ENCODE assay signal across 12 cellular contexts in genomic region chr9:111098661-111099060, GRCh38.
DNase-seq lines count a peak whose midpoint lies in the region; ATAC-seq and TF ChIP-seq lines count a peak whose summit lies in the region.
"Had no signal": no experiment of that assay in that cellular context is flagged by ENCODE, and none has a peak within 500 bp of the region (broad histone marks: within the 10 kb centered on the region; RNA-seq: fewer than 3 reads in every experiment).

No MANE protein-coding gene starts in this region.

- peaks cover 61 to 68% of the 10 kb centered on the region in 2 experiments for H3K4me1 Mint-ChIP-seq in H9
- H3K4me1 Mint-ChIP-seq in WTC11: peaks cover 84% of the 10 kb centered on the region
- H3K4me1 Mint-ChIP-seq in activated naive CD4-positive, alpha-beta T cell treated with anti-CD3 and anti-CD28 coated beads for 36 hours (ENCODE audit: low read depth): no peaks in the 10 kb centered on the region
- H3K4me1 Mint-ChIP-seq: CD4-positive, alpha-beta memory T cell had no signal

- no peaks in the 10 kb centered on the region for H3K79me1 ChIP-seq in H9 (ENCODE audit: insufficient read depth, low read depth, low read length, poor library complexity, severe bottlenecking)

- intact Hi-C loops in activated naive CD4-positive, alpha-beta T cell treated with anti-CD3 and anti-CD28 coated beads for 36 hours (cut with micrococcal nuclease): no loop called here

- CTCF ChIA-PET in WTC11 (lab: Charles Lee) (no interaction called here), RWPE1 (lab: Yijun Ruan, JAX) (no interaction called here)
- CTCF ChIA-PET in activated naive CD4-positive, alpha-beta T cell treated with anti-CD3 and anti-CD28 coated beads for 36 hours (lab: Charles Lee): no interaction called here

- H3K9me3 ChIP-seq in H9 (ENCODE audit: control insufficient read depth, low read depth, low read length) (no peaks in the 10 kb centered on the region), iPS-20b (ENCODE audit: insufficient read depth, low read depth, low read length) (no peaks in the 10 kb centered on the region)
- H3K9me3 ChIP-seq: BE2C had no signal

- H3K18ac ChIP-seq in H9 (ENCODE audit: insufficient read length, low read depth, low read length): no peak overlapping the region

- no peak for DNase-seq in H9
- no peak for DNase-seq in WTC11 (ENCODE audit: low spot score)
- no peak for DNase-seq in activated T-cell treated with anti-CD3 and anti-CD28 coated beads for 4 hours
- DNase-seq in RWPE1 (ENCODE audit: low spot score): no peak
- no peak for DNase-seq in activated naive CD4-positive, alpha-beta T cell treated with anti-CD3 and anti-CD28 coated beads for 36 hours
- no peak for DNase-seq in NOMO-1 treated with dmso at 0.1 percent for 144 hours (lab: John Stamatoyannopoulos, UW; ENCODE audit: unreplicated experiment)
- DNase-seq: CD4-positive, alpha-beta memory T cell; DMS79 had no signal

- H3K27me3 Mint-ChIP-seq in H9 (ENCODE audit: low read depth) (no peaks in the 10 kb centered on the region; the same call in 1 of the 2 replicates), WTC11 (ENCODE audit: low read depth) (peaks cover 50% of the 10 kb centered on the region)
- no peaks in the 10 kb centered on the region for H3K27me3 Mint-ChIP-seq in activated naive CD4-positive, alpha-beta T cell treated with anti-CD3 and anti-CD28 coated beads for 36 hours (ENCODE audit: low read depth)

- H3K4me2 ChIP-seq in H9 (ENCODE audit: insufficient read depth, insufficient read length, low read length): no peak overlapping the region

- no peaks in the 10 kb centered on the region for H3K36me3 Mint-ChIP-seq in H9 (ENCODE audit: insufficient read depth in 1 of 3, low read depth in 3 of 3)
- no peaks in the 10 kb centered on the region for H3K36me3 Mint-ChIP-seq in WTC11
- no peaks in the 10 kb centered on the region for H3K36me3 Mint-ChIP-seq in activated naive CD4-positive, alpha-beta T cell treated with anti-CD3 and anti-CD28 coated beads for 36 hours (ENCODE audit: low read depth)
- H3K36me3 Mint-ChIP-seq: CD4-positive, alpha-beta memory T cell had no signal

- TF ChIP-seq CTCF in H9 (conservative IDR thresholded peaks at IDR 0.05) (no peak), WTC11 (IDR thresholded peaks at IDR 0.05) (no peak), RWPE1 (conservative IDR thresholded peaks at IDR 0.05; ENCODE audit: low read depth) (no peak)

- H2BK120ac ChIP-seq in H9 (ENCODE audit: low read depth, low read length, poor library complexity, severe bottlenecking): no peak overlapping the region

- no peak overlapping the region for H3K14ac ChIP-seq in H9 (ENCODE audit: insufficient read depth, low read length)

- H2BK20ac ChIP-seq in H9 (ENCODE audit: low read depth, low read length, poor library complexity, severe bottlenecking): no peak overlapping the region

- H3K9me3 Mint-ChIP-seq in H9: no peaks in the 10 kb centered on the region; a peak in 1 of 5 replicates
- no peaks in the 10 kb centered on the region for H3K9me3 Mint-ChIP-seq in WTC11
- H3K9me3 Mint-ChIP-seq in activated naive CD4-positive, alpha-beta T cell treated with anti-CD3 and anti-CD28 coated beads for 36 hours: no peaks in the 10 kb centered on the region

- H3K4me3 Mint-ChIP-seq in H9 (no peak overlapping the region; a peak in 1 of 5 replicates), WTC11 (no peak overlapping the region)
- H3K4me3 Mint-ChIP-seq in activated naive CD4-positive, alpha-beta T cell treated with anti-CD3 and anti-CD28 coated beads for 36 hours: no peak overlapping the region
- H3K4me3 Mint-ChIP-seq: CD4-positive, alpha-beta memory T cell had no signal

- no peak overlapping the region for H3K56ac ChIP-seq in H9 (ENCODE audit: insufficient read length, low read depth, low read length)

- H3K23ac ChIP-seq in H9 (ENCODE audit: insufficient read length, low read depth, low read length): no peak overlapping the region

- no peaks in the 10 kb centered on the region for H4K20me1 ChIP-seq in H9 (ENCODE audit: control insufficient read depth, insufficient read depth, insufficient read length)

- H3K9ac ChIP-seq in H9 (ENCODE audit: extremely low read depth, insufficient read length, low read length) (no peak overlapping the region), iPS-20b (ENCODE audit: low read depth, low read length) (peak overlapping the region; percentile 31; the same call in 1 of the 2 replicates)

- no peak overlapping the region for H4K5ac ChIP-seq in H9 (ENCODE audit: insufficient read length, low read depth, low read length)

- peaks cover 15% of the 10 kb centered on the region; the same call in 1 of the 2 replicates for H3K4me1 ChIP-seq in H9 (ENCODE audit: insufficient read depth, low read length)
- peaks cover 37% of the 10 kb centered on the region for H3K4me1 ChIP-seq in iPS-20b (ENCODE audit: insufficient read depth, low read length)

- H2BK5ac ChIP-seq in H9 (ENCODE audit: insufficient read length, low read length): no peak overlapping the region

- H2AFZ ChIP-seq in H9 (ENCODE audit: low read length): no peak overlapping the region

- no peak for ATAC-seq in WTC11
- ATAC-seq: GM12878 had no signal

- POLR2A ChIA-PET in WTC11 (lab: Charles Lee) (no interaction called here), RWPE1 (lab: Yijun Ruan, JAX; ENCODE audit: low non-redundant PET) (interaction anchor here (0.6 kb wide), 1 partner anchor 36 kb away, joined by 8 read pairs; no protein-coding TSS in a partner anchor)

- H3K23me2 ChIP-seq in H9 (ENCODE audit: insufficient read length, low read depth, low read length, poor library complexity, severe bottlenecking): no peaks in the 10 kb centered on the region

- H3K4me3 ChIP-seq in iPS-20b (ENCODE audit: low read length): no peak overlapping the region
- H3K4me3 ChIP-seq: GM12878 had no signal

- H2BK15ac ChIP-seq in H9 (ENCODE audit: low read depth, low read length): no peak overlapping the region

- no peak overlapping the region for H4K91ac ChIP-seq in H9 (ENCODE audit: insufficient read length, low read depth, low read length)

- H3K36me3 ChIP-seq in iPS-20b (ENCODE audit: insufficient read depth, low read depth, low read length): no peaks in the 10 kb centered on the region
- H3K36me3 ChIP-seq: BE2C had no signal

- H4K8ac ChIP-seq in H9 (replicated peaks; ENCODE audit: insufficient read length, low read depth, low read length): no peak overlapping the region

- H3K27me3 ChIP-seq in H9 (ENCODE audit: insufficient read depth, low read length) (no peaks in the 10 kb centered on the region), iPS-20b (ENCODE audit: insufficient read depth, low read length) (no peaks in the 10 kb centered on the region)
- H3K27me3 ChIP-seq: BE2C had no signal

- no peak overlapping the region for H3T11ph ChIP-seq in H9 (ENCODE audit: low read length)

- H3K27ac Mint-ChIP-seq in H9: peak overlapping the region in 2 of 3 experiments; percentile 7 to 77; a peak in 3 of 7 replicates
- peak overlapping the region; percentile 73; the same call in 1 of the 2 replicates for H3K27ac Mint-ChIP-seq in WTC11
- H3K27ac Mint-ChIP-seq in activated naive CD4-positive, alpha-beta T cell treated with anti-CD3 and anti-CD28 coated beads for 36 hours: no peak overlapping the region

- no peak overlapping the region for H2BK12ac ChIP-seq in H9 (ENCODE audit: insufficient read length, low read depth, low read length)

- H3K4ac ChIP-seq in H9 (ENCODE audit: low read depth, low read length): no peak overlapping the region

- no peak overlapping the region for H2AK5ac ChIP-seq in H9 (ENCODE audit: insufficient read length, low read length)

- no CpG with 5 or more reads among the region's 2 CpGs for WGBS in H9 (ENCODE audit: extremely low coverage, insufficient read length, low lambda C conversion rate)

- H3K27ac ChIP-seq in H9 (ENCODE audit: insufficient read length, low read depth, low read length): no peak overlapping the region
- no peak overlapping the region for H3K27ac ChIP-seq in iPS-20b (ENCODE audit: low read length)
- no peak overlapping the region for H3K27ac ChIP-seq in RWPE1
- H3K27ac ChIP-seq: C4-2B had no signal

- no peaks in the 10 kb centered on the region for H3K79me2 ChIP-seq in H9 (ENCODE audit: insufficient read depth, low read length)

TF ChIP-seq in WTC11, 78 proteins besides CTCF, POLR2A, EP300 and RAD21:
- TF ChIP-seq SMAD3 (CRISPR knock-in tag; IDR thresholded peaks at IDR 0.05; ENCODE audit: borderline replicate concordance) (no peak), ETV6 (CRISPR knock-in tag; IDR thresholded peaks at IDR 0.05) (no peak), FOXP1 (CRISPR knock-in tag; IDR thresholded peaks at IDR 0.05; ENCODE audit: borderline replicate concordance) (no peak), MYBL2 (CRISPR knock-in tag; IDR thresholded peaks at IDR 0.05) (no peak), ZNF232 (CRISPR knock-in tag; IDR thresholded peaks at IDR 0.05) (no peak), SP1 (CRISPR knock-in tag; conservative IDR thresholded peaks at IDR 0.05) (no peak), GABPB1 (CRISPR knock-in tag; IDR thresholded peaks at IDR 0.05) (no peak), ZBTB21 (CRISPR knock-in tag; IDR thresholded peaks at IDR 0.05; ENCODE audit: borderline replicate concordance) (no peak), IRF2 (CRISPR knock-in tag; IDR thresholded peaks at IDR 0.05; ENCODE audit: borderline replicate concordance, low read depth) (no peak)
- TF ChIP-seq, protein P1, sequence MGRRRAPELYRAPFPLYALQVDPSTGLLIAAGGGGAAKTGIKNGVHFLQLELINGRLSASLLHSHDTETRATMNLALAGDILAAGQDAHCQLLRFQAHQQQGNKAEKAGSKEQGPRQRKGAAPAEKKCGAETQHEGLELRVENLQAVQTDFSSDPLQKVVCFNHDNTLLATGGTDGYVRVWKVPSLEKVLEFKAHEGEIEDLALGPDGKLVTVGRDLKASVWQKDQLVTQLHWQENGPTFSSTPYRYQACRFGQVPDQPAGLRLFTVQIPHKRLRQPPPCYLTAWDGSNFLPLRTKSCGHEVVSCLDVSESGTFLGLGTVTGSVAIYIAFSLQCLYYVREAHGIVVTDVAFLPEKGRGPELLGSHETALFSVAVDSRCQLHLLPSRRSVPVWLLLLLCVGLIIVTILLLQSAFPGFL (CRISPR knock-in tag; IDR thresholded peaks at IDR 0.05; ENCODE audit: borderline replicate concordance): no peak
- TF ChIP-seq, protein P2, sequence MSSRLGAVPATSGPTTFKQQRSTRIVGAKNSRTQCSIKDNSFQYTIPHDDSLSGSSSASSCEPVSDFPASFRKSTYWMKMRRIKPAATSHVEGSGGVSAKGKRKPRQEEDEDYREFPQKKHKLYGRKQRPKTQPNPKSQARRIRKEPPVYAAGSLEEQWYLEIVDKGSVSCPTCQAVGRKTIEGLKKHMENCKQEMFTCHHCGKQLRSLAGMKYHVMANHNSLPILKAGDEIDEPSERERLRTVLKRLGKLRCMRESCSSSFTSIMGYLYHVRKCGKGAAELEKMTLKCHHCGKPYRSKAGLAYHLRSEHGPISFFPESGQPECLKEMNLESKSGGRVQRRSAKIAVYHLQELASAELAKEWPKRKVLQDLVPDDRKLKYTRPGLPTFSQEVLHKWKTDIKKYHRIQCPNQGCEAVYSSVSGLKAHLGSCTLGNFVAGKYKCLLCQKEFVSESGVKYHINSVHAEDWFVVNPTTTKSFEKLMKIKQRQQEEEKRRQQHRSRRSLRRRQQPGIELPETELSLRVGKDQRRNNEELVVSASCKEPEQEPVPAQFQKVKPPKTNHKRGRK (CRISPR knock-in tag; IDR thresholded peaks at IDR 0.05; ENCODE audit: borderline replicate concordance): no peak
TF ChIP-seq in WTC11: peak in this region for 0.
